22 cellular contexts compared by ENCODE assay signal in genomic region chr3:120021523-120021922, GRCh38.
DNase-seq lines count a peak whose midpoint lies in the region; ATAC-seq, FAIRE-seq and TF ChIP-seq lines count a peak whose summit lies in the region.
"Had no signal": no experiment of that assay in that cellular context is flagged by ENCODE, and none has a peak within 500 bp of the region (broad histone marks: within the 10 kb centered on the region; RNA-seq: fewer than 3 reads in every experiment).

No MANE protein-coding gene starts in this region.

- DNase-seq in A549 (ENCODE audit: low read depth in 1 of 2, low spot score in 1 of 2) (no peak), GM12892 (ENCODE audit: insufficient read length) (no peak), amniotic epithelial cell (ENCODE audit: low read depth) (peak; percentile 60), fibroblast of the aortic adventitia (ENCODE audit: low read depth) (peak; percentile 50), NCI-H526 treated with DMSO at 0.1 percent for 48 hours (lab: John Stamatoyannopoulos, UW) (no peak), iPS-NIHi7 (ENCODE audit: extremely low spot score) (no peak), germinal center (ENCODE audit: low spot score) (no peak)
- no peak for DNase-seq in stimulated activated CD4-positive, alpha-beta T cell treated with anti-CD3 and anti-CD28 coated beads, Interleukin-2, amount 100 ng/mL, for 24 hours
- DNase-seq: ACHN; activated CD4-positive, alpha-beta T cell treated with anti-CD3 and anti-CD28 coated beads, Interleukin-2, amount 10 ng/mL, durations not matched to agents 7 days and 5 days; cortex of kidney; DMS79 treated with DMSO at 0.1 percent for 48 hours; Kasumi-1; naive B cell; NCI-H1417 treated with DMSO at 0.1 percent for 48 hours; stimulated activated CD4-positive, alpha-beta T cell treated with anti-CD3 and anti-CD28 coated beads, Interleukin-1b, Interleukin-23, amount 100 ng/mL, for 48 hours; stimulated activated naive CD8-positive, alpha-beta T cell treated with anti-CD3 and anti-CD28 coated beads, Interleukin-15, amount 100 ng/mL, for 72 hours had no signal

- TF ChIP-seq POLR2A in A549 (IDR thresholded peaks at IDR 0.05; ENCODE audit: low read length) (no peak), GM12892 (IDR thresholded peaks at IDR 0.05; ENCODE audit: low read depth, low read length) (no peak)

- no peak for TF ChIP-seq EP300 in A549 (IDR thresholded peaks at IDR 0.05)

- TF ChIP-seq CTCF in A549 (IDR thresholded peaks at IDR 0.05) (no peak), fibroblast of the aortic adventitia (IDR thresholded peaks at IDR 0.05; ENCODE audit: insufficient read depth, low read length) (no peak)

- H3K4me1 ChIP-seq in A549 = peaks cover 23% of the 10 kb centered on the region

- H3K27ac ChIP-seq in A549 = no peak overlapping the region
- H3K27ac ChIP-seq: ascending aorta, parathyroid adenoma had no signal

- POLR2A ChIA-PET in A549 (lab: Yijun Ruan, JAX) = no interaction called here

- H3K4me3 ChIP-seq in A549 = no peak overlapping the region
- H3K4me3 ChIP-seq in fibroblast of the aortic adventitia (ENCODE audit: low read depth, low read length) = no peak overlapping the region
- H3K4me3 ChIP-seq: ascending aorta, lung had no signal

- FAIRE-seq in A549 (lab: Jason Lieb, UNC) (peak; percentile 86), GM12892 (lab: Jason Lieb, UNC) (peak; percentile 87)
- FAIRE-seq: endothelial cell of umbilical vein had no signal

- H3K9me3 ChIP-seq in A549 = no peaks in the 10 kb centered on the region
- H3K9me3 ChIP-seq: ascending aorta had no signal

- H3K4me2 ChIP-seq in A549 = no peak overlapping the region

- no peak for TF ChIP-seq RAD21 in A549 (conservative IDR thresholded peaks at IDR 0.05 in 1 of 2, IDR thresholded peaks at IDR 0.05 in 1 of 2)

- CTCF ChIA-PET in A549 (lab: Yijun Ruan, JAX) = interaction anchor here (1.3 kb wide), 1 partner anchor 9 kb away, joined by 3 read pairs; no protein-coding TSS in a partner anchor

- no peak for ATAC-seq in A549
- ATAC-seq: sciatic nerve; stimulated activated naive CD8-positive, alpha-beta T cell treated with anti-CD3 and anti-CD28 coated beads, Interleukin-15, amount 100 ng/mL, for 72 hours had no signal

TF ChIP-seq in A549, 52 proteins besides CTCF, POLR2A, EP300 and RAD21:
- TF ChIP-seq SREBF2 (IDR thresholded peaks at IDR 0.05) (no peak), SMC3 (IDR thresholded peaks at IDR 0.05) (no peak), HOXB13 (CRISPR knock-in tag; IDR thresholded peaks at IDR 0.05; ENCODE audit: low read depth) (no peak), ZC3H11A (IDR thresholded peaks at IDR 0.05) (no peak), JUN (IDR thresholded peaks at IDR 0.05) (no peak), BHLHE40 (IDR thresholded peaks at IDR 0.05; ENCODE audit: low read depth, low read length) (no peak), ESRRA (IDR thresholded peaks at IDR 0.05; ENCODE audit: borderline replicate concordance, low read length) (no peak), HEYL (CRISPR knock-in tag; IDR thresholded peaks at IDR 0.05) (no peak), JUNB (IDR thresholded peaks at IDR 0.05) (no peak), CBX2 (IDR thresholded peaks at IDR 0.05; ENCODE audit: borderline replicate concordance, low read depth) (no peak), RNF2 (IDR thresholded peaks at IDR 0.05; ENCODE audit: borderline replicate concordance, low read depth) (no peak), TP53 (CRISPR knock-in tag; IDR thresholded peaks at IDR 0.05) (no peak), EHF (CRISPR knock-in tag; IDR thresholded peaks at IDR 0.05) (no peak), POLR2AphosphoS2 (conservative IDR thresholded peaks at IDR 0.05; ENCODE audit: low read length) (no peak), ZFP36 (IDR thresholded peaks at IDR 0.05; ENCODE audit: borderline replicate concordance, partially characterized antibody) (no peak), CHD2 (IDR thresholded peaks at IDR 0.05; ENCODE audit: low read length, partially characterized antibody) (no peak)
- TF ChIP-seq, protein P1, sequence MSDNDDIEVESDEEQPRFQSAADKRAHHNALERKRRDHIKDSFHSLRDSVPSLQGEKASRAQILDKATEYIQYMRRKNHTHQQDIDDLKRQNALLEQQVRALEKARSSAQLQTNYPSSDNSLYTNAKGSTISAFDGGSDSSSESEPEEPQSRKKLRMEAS (IDR thresholded peaks at IDR 0.05) = no peak
TF ChIP-seq in A549: peak in this region for 0.

Comparison
In these comparisons a context has a peak if more than half of its experiments do, and no peak if none do; other contexts are left out.
1. DNase-seq: peak in amniotic epithelial cell (single experiment) and fibroblast of the aortic adventitia (single experiment); none in A549 (0 of 2), GM12892 (single experiment), NCI-H526 treated with DMSO at 0.1 percent for 48 hours (single experiment), iPS-NIHi7 (single experiment), germinal center (single experiment) and stimulated activated CD4-positive, alpha-beta T cell treated with anti-CD3 and anti-CD28 coated beads, Interleukin-2, amount 100 ng/mL, for 24 hours (0 of 2).